ENCODE assay signal across 1 cellular context in the genomic region with DNA sequence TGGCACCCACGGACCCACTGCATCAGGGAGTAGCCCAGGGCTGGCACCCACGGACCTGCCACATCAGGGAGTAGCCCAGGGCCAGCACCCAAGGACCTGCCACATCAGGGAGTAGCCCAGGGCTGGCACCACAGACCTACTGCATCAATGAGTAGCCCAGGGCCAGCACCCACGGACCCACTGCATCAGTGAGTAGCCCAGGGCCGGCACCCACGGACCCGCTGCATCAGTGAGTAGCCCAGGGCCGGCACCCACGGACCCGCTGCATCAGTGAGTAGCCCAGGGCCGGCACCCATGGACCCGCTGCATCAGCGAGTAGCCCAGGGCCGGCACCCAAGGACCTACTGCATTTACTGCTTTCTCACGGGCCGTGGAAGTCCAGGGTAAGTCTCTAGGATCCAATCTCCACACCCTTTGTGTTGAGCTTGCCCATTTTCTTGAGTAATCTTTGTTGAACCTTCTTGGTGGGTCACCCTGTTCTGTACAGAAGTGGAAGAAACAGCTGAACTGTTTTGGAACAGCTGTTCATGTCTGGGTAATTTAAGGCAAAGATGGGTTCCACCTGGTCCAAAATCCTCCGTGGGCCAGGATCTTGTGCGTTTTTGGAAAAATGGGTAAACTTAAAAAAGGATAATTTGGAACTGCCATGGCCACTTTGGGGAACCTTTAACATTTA.
TF ChIP-seq lines count a peak whose summit lies in the region.

No MANE protein-coding gene starts in this region.

TF ChIP-seq in GM23338, 12 proteins besides CTCF, POLR2A, EP300 and RAD21:
- no peak for TF ChIP-seq NANOG (IDR thresholded peaks at IDR 0.05; ENCODE audit: borderline replicate concordance)
- TF ChIP-seq, protein P1, sequence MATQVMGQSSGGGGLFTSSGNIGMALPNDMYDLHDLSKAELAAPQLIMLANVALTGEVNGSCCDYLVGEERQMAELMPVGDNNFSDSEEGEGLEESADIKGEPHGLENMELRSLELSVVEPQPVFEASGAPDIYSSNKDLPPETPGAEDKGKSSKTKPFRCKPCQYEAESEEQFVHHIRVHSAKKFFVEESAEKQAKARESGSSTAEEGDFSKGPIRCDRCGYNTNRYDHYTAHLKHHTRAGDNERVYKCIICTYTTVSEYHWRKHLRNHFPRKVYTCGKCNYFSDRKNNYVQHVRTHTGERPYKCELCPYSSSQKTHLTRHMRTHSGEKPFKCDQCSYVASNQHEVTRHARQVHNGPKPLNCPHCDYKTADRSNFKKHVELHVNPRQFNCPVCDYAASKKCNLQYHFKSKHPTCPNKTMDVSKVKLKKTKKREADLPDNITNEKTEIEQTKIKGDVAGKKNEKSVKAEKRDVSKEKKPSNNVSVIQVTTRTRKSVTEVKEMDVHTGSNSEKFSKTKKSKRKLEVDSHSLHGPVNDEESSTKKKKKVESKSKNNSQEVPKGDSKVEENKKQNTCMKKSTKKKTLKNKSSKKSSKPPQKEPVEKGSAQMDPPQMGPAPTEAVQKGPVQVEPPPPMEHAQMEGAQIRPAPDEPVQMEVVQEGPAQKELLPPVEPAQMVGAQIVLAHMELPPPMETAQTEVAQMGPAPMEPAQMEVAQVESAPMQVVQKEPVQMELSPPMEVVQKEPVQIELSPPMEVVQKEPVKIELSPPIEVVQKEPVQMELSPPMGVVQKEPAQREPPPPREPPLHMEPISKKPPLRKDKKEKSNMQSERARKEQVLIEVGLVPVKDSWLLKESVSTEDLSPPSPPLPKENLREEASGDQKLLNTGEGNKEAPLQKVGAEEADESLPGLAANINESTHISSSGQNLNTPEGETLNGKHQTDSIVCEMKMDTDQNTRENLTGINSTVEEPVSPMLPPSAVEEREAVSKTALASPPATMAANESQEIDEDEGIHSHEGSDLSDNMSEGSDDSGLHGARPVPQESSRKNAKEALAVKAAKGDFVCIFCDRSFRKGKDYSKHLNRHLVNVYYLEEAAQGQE (IDR thresholded peaks at IDR 0.05; ENCODE audit: unreplicated experiment): no peak
- TF ChIP-seq EZH2phosphoT487 (IDR thresholded peaks at IDR 0.05; ENCODE audit: unreplicated experiment): no peak
- TF ChIP-seq ZNF114 (CRISPR knock-in tag; IDR thresholded peaks at IDR 0.05): no peak
- no peak for TF ChIP-seq CREB1 (CRISPR knock-in tag; IDR thresholded peaks at IDR 0.05; ENCODE audit: low read depth)
- TF ChIP-seq EZH2 (IDR thresholded peaks at IDR 0.05; ENCODE audit: low read depth, unreplicated experiment): no peak
- no peak for TF ChIP-seq ZNF331 (CRISPR knock-in tag; IDR thresholded peaks at IDR 0.05; ENCODE audit: low read depth)
- TF ChIP-seq, protein P2, sequence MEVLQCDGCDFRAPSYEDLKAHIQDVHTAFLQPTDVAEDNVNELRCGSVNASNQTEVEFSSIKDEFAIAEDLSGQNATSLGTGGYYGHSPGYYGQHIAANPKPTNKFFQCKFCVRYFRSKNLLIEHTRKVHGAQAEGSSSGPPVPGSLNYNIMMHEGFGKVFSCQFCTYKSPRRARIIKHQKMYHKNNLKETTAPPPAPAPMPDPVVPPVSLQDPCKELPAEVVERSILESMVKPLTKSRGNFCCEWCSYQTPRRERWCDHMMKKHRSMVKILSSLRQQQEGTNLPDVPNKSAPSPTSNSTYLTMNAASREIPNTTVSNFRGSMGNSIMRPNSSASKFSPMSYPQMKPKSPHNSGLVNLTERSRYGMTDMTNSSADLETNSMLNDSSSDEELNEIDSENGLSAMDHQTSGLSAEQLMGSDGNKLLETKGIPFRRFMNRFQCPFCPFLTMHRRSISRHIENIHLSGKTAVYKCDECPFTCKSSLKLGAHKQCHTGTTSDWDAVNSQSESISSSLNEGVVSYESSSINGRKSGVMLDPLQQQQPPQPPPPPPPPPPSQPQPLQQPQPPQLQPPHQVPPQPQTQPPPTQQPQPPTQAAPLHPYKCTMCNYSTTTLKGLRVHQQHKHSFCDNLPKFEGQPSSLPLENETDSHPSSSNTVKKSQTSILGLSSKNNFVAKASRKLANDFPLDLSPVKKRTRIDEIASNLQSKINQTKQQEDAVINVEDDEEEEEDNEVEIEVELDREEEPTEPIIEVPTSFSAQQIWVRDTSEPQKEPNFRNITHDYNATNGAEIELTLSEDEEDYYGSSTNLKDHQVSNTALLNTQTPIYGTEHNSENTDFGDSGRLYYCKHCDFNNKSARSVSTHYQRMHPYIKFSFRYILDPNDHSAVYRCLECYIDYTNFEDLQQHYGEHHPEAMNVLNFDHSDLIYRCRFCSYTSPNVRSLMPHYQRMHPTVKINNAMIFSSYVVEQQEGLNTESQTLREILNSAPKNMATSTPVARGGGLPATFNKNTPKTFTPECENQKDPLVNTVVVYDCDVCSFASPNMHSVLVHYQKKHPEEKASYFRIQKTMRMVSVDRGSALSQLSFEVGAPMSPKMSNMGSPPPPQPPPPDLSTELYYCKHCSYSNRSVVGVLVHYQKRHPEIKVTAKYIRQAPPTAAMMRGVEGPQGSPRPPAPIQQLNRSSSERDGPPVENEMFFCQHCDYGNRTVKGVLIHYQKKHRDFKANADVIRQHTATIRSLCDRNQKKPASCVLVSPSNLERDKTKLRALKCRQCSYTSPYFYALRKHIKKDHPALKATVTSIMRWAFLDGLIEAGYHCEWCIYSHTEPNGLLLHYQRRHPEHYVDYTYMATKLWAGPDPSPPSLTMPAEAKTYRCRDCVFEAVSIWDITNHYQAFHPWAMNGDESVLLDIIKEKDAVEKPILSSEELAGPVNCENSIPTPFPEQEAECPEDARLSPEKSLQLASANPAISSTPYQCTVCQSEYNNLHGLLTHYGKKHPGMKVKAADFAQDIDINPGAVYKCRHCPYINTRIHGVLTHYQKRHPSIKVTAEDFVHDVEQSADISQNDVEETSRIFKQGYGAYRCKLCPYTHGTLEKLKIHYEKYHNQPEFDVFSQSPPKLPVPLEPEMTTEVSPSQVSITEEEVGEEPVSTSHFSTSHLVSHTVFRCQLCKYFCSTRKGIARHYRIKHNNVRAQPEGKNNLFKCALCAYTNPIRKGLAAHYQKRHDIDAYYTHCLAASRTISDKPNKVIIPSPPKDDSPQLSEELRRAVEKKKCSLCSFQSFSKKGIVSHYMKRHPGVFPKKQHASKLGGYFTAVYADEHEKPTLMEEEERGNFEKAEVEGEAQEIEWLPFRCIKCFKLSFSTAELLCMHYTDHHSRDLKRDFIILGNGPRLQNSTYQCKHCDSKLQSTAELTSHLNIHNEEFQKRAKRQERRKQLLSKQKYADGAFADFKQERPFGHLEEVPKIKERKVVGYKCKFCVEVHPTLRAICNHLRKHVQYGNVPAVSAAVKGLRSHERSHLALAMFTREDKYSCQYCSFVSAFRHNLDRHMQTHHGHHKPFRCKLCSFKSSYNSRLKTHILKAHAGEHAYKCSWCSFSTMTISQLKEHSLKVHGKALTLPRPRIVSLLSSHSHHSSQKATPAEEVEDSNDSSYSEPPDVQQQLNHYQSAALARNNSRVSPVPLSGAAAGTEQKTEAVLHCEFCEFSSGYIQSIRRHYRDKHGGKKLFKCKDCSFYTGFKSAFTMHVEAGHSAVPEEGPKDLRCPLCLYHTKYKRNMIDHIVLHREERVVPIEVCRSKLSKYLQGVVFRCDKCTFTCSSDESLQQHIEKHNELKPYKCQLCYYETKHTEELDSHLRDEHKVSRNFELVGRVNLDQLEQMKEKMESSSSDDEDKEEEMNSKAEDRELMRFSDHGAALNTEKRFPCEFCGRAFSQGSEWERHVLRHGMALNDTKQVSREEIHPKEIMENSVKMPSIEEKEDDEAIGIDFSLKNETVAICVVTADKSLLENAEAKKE (CRISPR knock-in tag; IDR thresholded peaks at IDR 0.05): no peak
- TF ChIP-seq POLR2AphosphoS5 (IDR thresholded peaks at IDR 0.05; ENCODE audit: low read depth): no peak
- TF ChIP-seq, protein P3, sequence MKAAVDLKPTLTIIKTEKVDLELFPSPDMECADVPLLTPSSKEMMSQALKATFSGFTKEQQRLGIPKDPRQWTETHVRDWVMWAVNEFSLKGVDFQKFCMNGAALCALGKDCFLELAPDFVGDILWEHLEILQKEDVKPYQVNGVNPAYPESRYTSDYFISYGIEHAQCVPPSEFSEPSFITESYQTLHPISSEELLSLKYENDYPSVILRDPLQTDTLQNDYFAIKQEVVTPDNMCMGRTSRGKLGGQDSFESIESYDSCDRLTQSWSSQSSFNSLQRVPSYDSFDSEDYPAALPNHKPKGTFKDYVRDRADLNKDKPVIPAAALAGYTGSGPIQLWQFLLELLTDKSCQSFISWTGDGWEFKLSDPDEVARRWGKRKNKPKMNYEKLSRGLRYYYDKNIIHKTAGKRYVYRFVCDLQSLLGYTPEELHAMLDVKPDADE (IDR thresholded peaks at IDR 0.05): no peak
- TF ChIP-seq JUNB (IDR thresholded peaks at IDR 0.05; ENCODE audit: unreplicated experiment): no peak
- TF ChIP-seq STAT1 (IDR thresholded peaks at IDR 0.05; ENCODE audit: unreplicated experiment): no peak
TF ChIP-seq in GM23338: peak in this region for 0.
